8 cellular contexts compared by ENCODE assay signal in genomic region chr10:97463363-97464132, GRCh38. TPM values are rescaled to one million over a fixed set of nuclear protein-coding genes. Genes with fewer than 3 reads are reported as not detected.
DNase-seq lines count a peak whose midpoint lies in the region; ATAC-seq, FAIRE-seq and TF ChIP-seq lines count a peak whose summit lies in the region.

No MANE protein-coding gene starts in this region.

- POLR2A ChIA-PET in A549 (lab: Yijun Ruan, JAX), result no interaction called here

- peaks cover 8% of the 10 kb centered on the region for H3K4me1 ChIP-seq in A549

- TF ChIP-seq POLR2A in A549 (IDR thresholded peaks at IDR 0.05; ENCODE audit: low read length) (no peak), NB4 (IDR thresholded peaks at IDR 0.05; ENCODE audit: extremely low read depth, insufficient read length) (no peak)

- CTCF ChIA-PET in A549 (lab: Yijun Ruan, JAX), result interaction anchor here (0.6 to 12.9 kb wide), 39 partner anchors 11 to 268 kb away, joined by 3 to 218 read pairs (median 4); partner anchors contain the start of gene ANKRD2

- TF ChIP-seq CTCF in A549 (IDR thresholded peaks at IDR 0.05) (peak; percentile 95), NB4 (IDR thresholded peaks at IDR 0.05; ENCODE audit: low read depth, low read length) (peak; percentile 90), epithelial cell of proximal tubule (conservative IDR thresholded peaks at IDR 0.05; ENCODE audit: low read depth, low read length) (peak; percentile 93)

- no peak overlapping the region for H3K4me2 ChIP-seq in A549

- peak overlapping the region in 1 of 2 experiments; percentile 10; a peak in 1 of 6 replicates for H3K27ac ChIP-seq in A549

- DNase-seq in A549 (ENCODE audit: low read depth in 1 of 2, low spot score in 1 of 2) (peak; percentile 62 to 63), GF-D8 (lab: John Stamatoyannopoulos, UW) (peak; percentile 10), NB4 (ENCODE audit: low read depth) (peak; percentile 61), epithelial cell of proximal tubule (ENCODE audit: low read depth) (no peak), mucosa of gallbladder (ENCODE audit: low spot score) (peak; percentile 51)
- peak; percentile 30 for DNase-seq in activated CD4-positive, alpha-beta T cell treated with anti-CD3 and anti-CD28 coated beads for 48 hours
- DNase-seq in effector CD8-positive, alpha-beta T cell (lab: John Stamatoyannopoulos, UW), result no peak

- FAIRE-seq in A549 (lab: Jason Lieb, UNC), result peak; percentile 76

- peak; percentile 67 to 75; a peak in 5 of 6 replicates for ATAC-seq in A549
- ATAC-seq in HG03342 (IDR thresholded peaks at IDR 0.05; ENCODE audit: unreplicated experiment), result no peak

- H3K9me3 ChIP-seq in A549, result no peaks in the 10 kb centered on the region

- WGBS in A549 (ENCODE audit: missing lambda C conversion rate), result 58% methylated on average over 4 of the region's 4 CpGs

- TF ChIP-seq EP300 in A549 (IDR thresholded peaks at IDR 0.05), result no peak

- H3K4me3 ChIP-seq in A549 (no peak overlapping the region), NB4 (ENCODE audit: low read depth, low read length) (no peak overlapping the region), epithelial cell of proximal tubule (ENCODE audit: low read depth, low read length) (no peak overlapping the region)

- peak; percentile 83 to 84 for TF ChIP-seq RAD21 in A549 (conservative IDR thresholded peaks at IDR 0.05 in 1 of 2, IDR thresholded peaks at IDR 0.05 in 1 of 2)

TF ChIP-seq in A549, 52 proteins besides CTCF, POLR2A, EP300 and RAD21:
- TF ChIP-seq PBX3 (IDR thresholded peaks at IDR 0.05), result no peak
- peak; percentile 76 for TF ChIP-seq SMC3 (IDR thresholded peaks at IDR 0.05)
- 0 out of 2 replicates have a peak, but pooled peaks have one; percentile 10 for TF ChIP-seq GATA3 (IDR thresholded peaks at IDR 0.05; ENCODE audit: borderline replicate concordance)
- TF ChIP-seq JUN (IDR thresholded peaks at IDR 0.05), result 0 out of 5 replicates have a peak, but pooled peaks of 1 of the 2 experiments have one; percentile 28
- TF ChIP-seq CEBPB (IDR thresholded peaks at IDR 0.05), result peak; percentile 80 to 87

RNA-seq across cellular contexts. Expression of gene ZDHHC16, which starts 17.6 kb away (rescaled TPM):
- 57.0 and 71.6 TPM in 2 replicates for polyA plus RNA-seq in A549 (2011; rRNA removed)
- polyA plus RNA-seq in A549 (2012; cell fraction: cytosol; rRNA removed), result 70.1 and 86.8 TPM in 2 replicates
- 65.8 and 75.7 TPM in 2 replicates for polyA plus RNA-seq in A549 (2012; cell fraction: nucleus; rRNA removed)
- polyA plus RNA-seq in A549 (2017; fragmentation: RNase III; extraction: RNeasy Plus Mini Kit Qiagen cat#74134 plus additional on column Dnase treatment), result 47.7 to 53.0 TPM (median 51.0 TPM) in 3 replicates
- polyA minus RNA-seq in A549 (2011; rRNA and poly(A)+ RNA removed), result 95.0 and 111 TPM in 2 replicates
- 44.7 and 78.0 TPM in 2 replicates for total RNA-seq in epithelial cell of proximal tubule
- total RNA-seq in mucosa of gallbladder, result 37.4 TPM

RNA-seq across cellular contexts. Expression of gene EXOSC1, which starts 17.7 kb away (rescaled TPM):
- polyA plus RNA-seq in A549 (2011; rRNA removed), result 64.0 and 71.7 TPM in 2 replicates
- polyA plus RNA-seq in A549 (2012; cell fraction: cytosol; rRNA removed), result 61.0 and 63.8 TPM in 2 replicates
- polyA plus RNA-seq in A549 (2012; cell fraction: nucleus; rRNA removed), result 30.0 and 36.1 TPM in 2 replicates
- polyA plus RNA-seq in A549 (2017; fragmentation: RNase III; extraction: RNeasy Plus Mini Kit Qiagen cat#74134 plus additional on column Dnase treatment), result 54.0 to 54.8 TPM (median 54.8 TPM) in 3 replicates
- polyA minus RNA-seq in A549 (2011; rRNA and poly(A)+ RNA removed), result 37.4 and 41.4 TPM in 2 replicates
- 34.2 and 65.3 TPM in 2 replicates for total RNA-seq in epithelial cell of proximal tubule
- 33.8 TPM for total RNA-seq in mucosa of gallbladder

RNA-seq across cellular contexts. Expression of gene MMS19, which starts 34.7 kb away (rescaled TPM):
- polyA plus RNA-seq in A549 (2011; rRNA removed), result 65.6 and 83.4 TPM in 2 replicates
- polyA plus RNA-seq in A549 (2012; cell fraction: cytosol; rRNA removed), result 58.3 and 75.3 TPM in 2 replicates
- polyA plus RNA-seq in A549 (2012; cell fraction: nucleus; rRNA removed), result 193 and 200 TPM in 2 replicates
- 56.3 to 60.6 TPM (median 60.4 TPM) in 3 replicates for polyA plus RNA-seq in A549 (2017; fragmentation: RNase III; extraction: RNeasy Plus Mini Kit Qiagen cat#74134 plus additional on column Dnase treatment)
- polyA minus RNA-seq in A549 (2011; rRNA and poly(A)+ RNA removed), result 136 and 153 TPM in 2 replicates
- 103 and 108 TPM in 2 replicates for total RNA-seq in epithelial cell of proximal tubule
- total RNA-seq in mucosa of gallbladder, result 48.1 TPM

RNA-seq across cellular contexts. Expression of gene UBTD1, which starts 35.2 kb away (rescaled TPM):
- polyA plus RNA-seq in A549 (2011; rRNA removed) (4.8 and 5.9 TPM in 2 replicates), A549 (2017; fragmentation: RNase III; extraction: RNeasy Plus Mini Kit Qiagen cat#74134 plus additional on column Dnase treatment) (9.1 to 11.6 TPM (median 10.4 TPM) in 3 replicates)
- polyA plus RNA-seq in A549 (2012; cell fraction: cytosol; rRNA removed), result 16.8 and 21.8 TPM in 2 replicates
- polyA plus RNA-seq in A549 (2012; cell fraction: nucleus; rRNA removed), result 14.3 and 19.8 TPM in 2 replicates
- polyA minus RNA-seq in A549 (2011; rRNA and poly(A)+ RNA removed), result 1.7 and 4.1 TPM in 2 replicates
- total RNA-seq in epithelial cell of proximal tubule (21.6 and 23.6 TPM in 2 replicates), mucosa of gallbladder (13.8 TPM)

RNA-seq across cellular contexts. Expression of gene PGAM1, which starts 37.6 kb away (rescaled TPM):
- 459 and 516 TPM in 2 replicates for polyA plus RNA-seq in A549 (2011; rRNA removed)
- polyA plus RNA-seq in A549 (2012; cell fraction: cytosol; rRNA removed), result 497 and 598 TPM in 2 replicates
- 365 and 373 TPM in 2 replicates for polyA plus RNA-seq in A549 (2012; cell fraction: nucleus; rRNA removed)
- polyA plus RNA-seq in A549 (2017; fragmentation: RNase III; extraction: RNeasy Plus Mini Kit Qiagen cat#74134 plus additional on column Dnase treatment), result 516 to 557 TPM (median 525 TPM) in 3 replicates
- 361 and 374 TPM in 2 replicates for polyA minus RNA-seq in A549 (2011; rRNA and poly(A)+ RNA removed)
- 629 and 772 TPM in 2 replicates for total RNA-seq in epithelial cell of proximal tubule
- 270 TPM for total RNA-seq in mucosa of gallbladder

Comparison
In these comparisons a context has a peak if more than half of its experiments do, and no peak if none do; other contexts are left out.
1. DNase-seq: peak in A549 (2 of 2), GF-D8 (single experiment), NB4 (single experiment), activated CD4-positive, alpha-beta T cell treated with anti-CD3 and anti-CD28 coated beads for 48 hours (single experiment) and mucosa of gallbladder (single experiment); none in epithelial cell of proximal tubule (single experiment) and effector CD8-positive, alpha-beta T cell (single experiment).
2. Peak in every context shown above with its lines, with median percentiles within 50 percentile points of each other: CTCF ChIP-seq.